In the genomic region with DNA sequence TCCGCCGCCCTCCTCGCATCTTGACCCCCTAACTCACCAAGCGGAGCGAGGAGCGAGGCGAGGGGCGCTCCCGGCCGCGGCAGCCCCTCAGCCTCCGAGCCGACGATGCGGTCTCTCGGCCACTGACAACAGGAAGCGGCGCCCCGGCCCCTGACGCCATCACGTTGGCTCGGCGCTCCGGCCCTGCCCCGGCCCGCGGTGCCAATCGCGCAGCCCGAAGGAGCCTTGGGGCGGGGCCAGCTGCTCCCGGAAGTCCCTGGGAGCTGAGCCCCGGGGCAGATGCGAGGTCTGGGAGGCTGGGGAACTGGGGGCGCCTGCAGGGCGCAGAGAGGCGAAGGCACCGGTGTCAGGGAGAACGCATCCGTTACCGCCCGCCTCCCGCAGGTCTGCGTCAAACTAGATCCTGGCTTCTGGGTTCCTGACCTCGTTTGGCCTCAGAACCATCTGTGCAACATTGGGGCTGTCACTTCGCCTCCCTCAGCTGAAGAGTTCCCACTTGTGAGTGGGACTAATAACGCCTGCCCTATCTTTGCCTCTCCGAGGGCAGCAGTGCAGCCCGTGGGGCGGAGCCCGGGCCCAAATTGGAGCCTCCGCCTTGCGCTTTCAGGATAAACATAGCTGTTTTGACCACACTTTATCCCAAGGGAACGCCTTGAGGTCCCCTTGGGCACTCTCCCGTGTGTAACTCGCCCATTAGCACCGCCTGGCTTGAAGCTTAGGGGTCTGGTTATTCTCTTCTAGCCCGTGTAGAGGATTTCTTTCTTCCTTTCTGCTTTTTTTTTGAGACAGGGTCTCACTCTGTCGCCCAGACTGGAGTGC, we compare ENCODE assay signal across 8 cellular contexts. TPM values are rescaled to one million over a fixed set of nuclear protein-coding genes. Genes with fewer than 3 reads are reported as not detected.
DNase-seq lines count a peak whose midpoint lies in the region; ATAC-seq, FAIRE-seq and TF ChIP-seq lines count a peak whose summit lies in the region.
"Not testable (repeated sequence)": the region's sequence is repeated elsewhere in the genome, so short reads cannot be mapped to it uniquely, and the experiment has no call there.

A gene (minus strand): TSS at position 107 of the 819 bp plus-strand sequence. CDS start 8,237 bp downstream, outside the sequence.

- peak; percentile 64 to 65 for DNase-seq in AML-193 (lab: John Stamatoyannopoulos, UW)
- peak; percentile 68 for DNase-seq in NCI-H460 (ENCODE audit: extremely low read depth, low read depth)
- DNase-seq in activated CD4-positive, alpha-beta T cell treated with anti-CD3 and anti-CD28 coated beads for 36 hours: peak; percentile 91
- not testable (repeated sequence) for DNase-seq in chondrocyte (ENCODE audit: low spot score)
- peak; percentile 96 for DNase-seq in kidney
- DNase-seq in stimulated activated CD4-positive, alpha-beta T cell treated with anti-CD3 and anti-CD28 coated beads, Interleukin-12 subunit alpha, Interleukin-12 subunit beta, amount 100 ng/mL, for 48 hours (ENCODE audit: low read depth in 2 of 3, low spot score in 1 of 3): peak; percentile 66 to 78 (median 69)

- not testable (repeated sequence) for H3K4me1 ChIP-seq in kidney (ENCODE audit: control insufficient read depth in 1 of 2, insufficient read depth in 1 of 2, low read depth in 1 of 2, low read length in 2 of 2)

- TF ChIP-seq CTCF in chondrocyte (IDR thresholded peaks at IDR 0.05); kidney (IDR thresholded peaks at IDR 0.05; ENCODE audit: borderline replicate concordance, extremely low read depth, insufficient read depth): not testable (repeated sequence)

- TF ChIP-seq POLR2A in GM19193 (IDR thresholded peaks at IDR 0.05; ENCODE audit: extremely low read depth, insufficient read depth, insufficient read length): peak; percentile 56

- POLR2A ChIA-PET in activated CD4-positive, alpha-beta T cell treated with anti-CD3 and anti-CD28 coated beads for 36 hours (lab: Charles Lee): not testable (repeated sequence)

- ATAC-seq in HG03354 (IDR thresholded peaks at IDR 0.05; ENCODE audit: poor library complexity, severe bottlenecking, unreplicated experiment): peak; percentile 97
- peak; percentile 99 for ATAC-seq in activated CD4-positive, alpha-beta T cell treated with anti-CD3 and anti-CD28 coated beads for 36 hours

- H3K9ac ChIP-seq in kidney (ENCODE audit: low read length in 2 of 2): peak within 1 kb of the TSS in 1 of 2 donors; percentile 41

- peaks cover 22% of the 10 kb centered on the region for H3K4me1 Mint-ChIP-seq in activated CD4-positive, alpha-beta T cell treated with anti-CD3 and anti-CD28 coated beads for 36 hours
- peaks cover 31% of the 10 kb centered on the region for H3K4me1 Mint-ChIP-seq in chondrocyte (ENCODE audit: low read depth)

- not testable (repeated sequence) for H3K27me3 Mint-ChIP-seq in activated CD4-positive, alpha-beta T cell treated with anti-CD3 and anti-CD28 coated beads for 36 hours; chondrocyte (ENCODE audit: low read depth)

- not testable (repeated sequence) for H3K36me3 Mint-ChIP-seq in activated CD4-positive, alpha-beta T cell treated with anti-CD3 and anti-CD28 coated beads for 36 hours (ENCODE audit: low read depth); chondrocyte (ENCODE audit: low read depth)

- H3K4me3 ChIP-seq in kidney (ENCODE audit: low read length in 2 of 2): peak within 1 kb of the TSS; percentile 44 to 61

- not testable (repeated sequence) for FAIRE-seq in kidney (lab: Jason Lieb, UNC)

- H3K27ac ChIP-seq in kidney (ENCODE audit: low read depth in 2 of 2, low read length in 2 of 2): peak within 1 kb of the TSS; percentile 32 to 69

- H3K9me3 Mint-ChIP-seq in activated CD4-positive, alpha-beta T cell treated with anti-CD3 and anti-CD28 coated beads for 36 hours (ENCODE audit: low read depth); chondrocyte (ENCODE audit: low read depth): not testable (repeated sequence)

- CTCF ChIA-PET in activated CD4-positive, alpha-beta T cell treated with anti-CD3 and anti-CD28 coated beads for 36 hours (lab: Charles Lee): interaction anchor here (0.6 kb wide), 1 partner anchor 330 kb away, joined by 3 read pairs; no protein-coding TSS in a partner anchor

- peak within 1 kb of the TSS; percentile 91 for H3K27ac Mint-ChIP-seq in activated CD4-positive, alpha-beta T cell treated with anti-CD3 and anti-CD28 coated beads for 36 hours
- peak within 1 kb of the TSS; percentile 95 for H3K27ac Mint-ChIP-seq in chondrocyte (ENCODE audit: unreplicated experiment)

- intact Hi-C loops in activated CD4-positive, alpha-beta T cell treated with anti-CD3 and anti-CD28 coated beads for 36 hours (cut with DNase I, micrococcal nuclease): loop anchor here in 1 of 2 experiments (2.0 kb wide), 1 partner anchor 94 kb away; no protein-coding TSS in a partner anchor
- intact Hi-C loops in kidney (cut with DNase I): not testable (repeated sequence)

- not testable (repeated sequence) for H3K36me3 ChIP-seq in kidney (ENCODE audit: control insufficient read depth in 1 of 2, insufficient read depth in 2 of 2, low read length in 2 of 2)

- not testable (repeated sequence) for H3K9me3 ChIP-seq in kidney (ENCODE audit: control insufficient read depth in 1 of 2, low read length in 2 of 2)

- peak within 1 kb of the TSS; percentile 86 for H3K4me3 Mint-ChIP-seq in activated CD4-positive, alpha-beta T cell treated with anti-CD3 and anti-CD28 coated beads for 36 hours
- peak within 1 kb of the TSS; percentile 83 for H3K4me3 Mint-ChIP-seq in chondrocyte (ENCODE audit: unreplicated experiment)

RNA-seq across cellular contexts. Expression of the gene that starts here (rescaled TPM):
- total RNA-seq in NCI-H460 (2014; rRNA removed; shearing (Covaris generic)): 8.1 and 9.7 TPM in 2 replicates
- polyA plus RNA-seq in NCI-H460 (2014; cell fraction: nucleus; rRNA removed): 5.9 and 121 TPM in 2 replicates
- total RNA-seq in activated CD4-positive, alpha-beta T cell treated with anti-CD3 and anti-CD28 coated beads for 36 hours: 10 to 100 TPM; 20.4 to 21.2 TPM
- total RNA-seq in chondrocyte (30.8 to 37.3 TPM (median 31.3 TPM) in 3 replicates), kidney (46.6 TPM)
- polyA plus RNA-seq in kidney (ENCODE audit: insufficient read depth, low read depth, low replicate concordance): 13.3 TPM
